1 cellular context compared by ENCODE assay signal in genomic region chr5:3323966-3324365, GRCh38.
TF ChIP-seq lines count a peak whose summit lies in the region.

No MANE protein-coding gene starts in this region.

TF ChIP-seq in HepG2, 621 proteins besides CTCF, POLR2A, EP300 and RAD21 (continued from another document):
- peak; percentile 94 for TF ChIP-seq ZNF646 (CRISPR knock-in tag; IDR thresholded peaks at IDR 0.05)
